In the genomic region with DNA sequence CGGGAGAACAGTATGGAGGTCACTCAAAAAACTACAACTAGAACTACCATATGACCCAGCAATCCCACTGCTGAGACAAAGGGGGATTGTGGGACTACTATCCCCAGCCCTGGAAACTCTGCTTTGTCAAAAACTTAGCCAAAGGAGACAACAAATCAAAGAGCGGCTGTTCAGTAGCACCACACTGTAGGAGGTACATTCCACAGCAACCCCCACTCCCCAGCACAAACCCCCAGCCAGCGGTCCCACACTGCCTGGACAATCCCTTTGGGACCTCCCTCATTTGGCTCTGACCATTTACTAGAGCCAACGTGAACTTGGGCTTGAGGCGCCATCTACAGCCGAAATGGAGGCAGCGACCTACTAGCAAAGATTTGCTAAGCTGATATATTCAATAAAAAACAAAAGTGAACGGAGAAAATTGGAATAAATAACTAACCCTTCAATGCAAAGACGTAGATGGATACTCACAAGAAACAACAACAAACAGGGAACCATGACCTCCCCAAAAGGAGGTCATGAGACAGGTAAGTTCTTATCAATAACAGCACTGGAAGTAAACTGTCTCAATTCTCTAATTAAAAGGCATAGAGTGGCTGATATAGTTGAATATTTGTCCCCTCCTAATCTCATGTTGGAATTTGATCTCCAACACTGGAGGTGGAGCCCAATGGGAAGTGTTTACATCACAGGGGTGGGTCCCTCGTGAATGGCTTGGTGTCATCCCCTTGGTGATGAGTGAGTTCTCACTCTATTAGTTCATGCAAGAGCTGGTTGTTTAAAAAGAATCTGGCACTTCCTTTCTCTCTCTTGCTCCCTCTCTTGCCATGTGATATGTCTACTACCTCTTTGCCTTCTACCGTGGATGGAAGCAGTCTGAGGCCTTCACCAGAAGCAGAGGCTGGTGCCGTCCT, we compare ENCODE assay signal across 7 cellular contexts.
DNase-seq lines count a peak whose midpoint lies in the region; ATAC-seq, FAIRE-seq and TF ChIP-seq lines count a peak whose summit lies in the region.

No MANE protein-coding gene starts in this region.

- TF ChIP-seq POLR2A in H54 (IDR thresholded peaks at IDR 0.05; ENCODE audit: low read depth, low read length) (no peak), GM12892 (IDR thresholded peaks at IDR 0.05; ENCODE audit: low read depth, low read length) (no peak)

- H3K36me3 ChIP-seq in kidney epithelial cell (ENCODE audit: control insufficient read depth, insufficient read depth, low read length), result no peaks in the 10 kb centered on the region

- FAIRE-seq in H54 (lab: Jason Lieb, UNC) (peak; percentile 98), GM12892 (lab: Jason Lieb, UNC) (no peak)

- TF ChIP-seq CTCF in astrocyte of the spinal cord (IDR thresholded peaks at IDR 0.05; ENCODE audit: low read depth, low read length) (peak; percentile 91), kidney epithelial cell (IDR thresholded peaks at IDR 0.05; ENCODE audit: insufficient read depth, low read length, poor library complexity, severe bottlenecking) (peak; percentile 85)

- DNase-seq in DMS53 (lab: John Stamatoyannopoulos, UW) (peak; percentile 80), H54 (ENCODE audit: insufficient read length, low spot score) (peak; percentile 53), NCI-H2227 treated with DMSO at 0.1 percent for 48 hours (lab: John Stamatoyannopoulos, UW) (peak; percentile 43), astrocyte of the spinal cord (ENCODE audit: low read depth, low spot score) (peak; percentile 77), kidney epithelial cell (ENCODE audit: low read depth) (no peak), GM12892 (ENCODE audit: insufficient read length) (no peak)

- ATAC-seq in GM19328 (IDR thresholded peaks at IDR 0.05; ENCODE audit: unreplicated experiment), result no peak

- in situ Hi-C loops in astrocyte of the spinal cord (cut with HindIII; ENCODE audit: low sequenced_read_pairs), result no loop called here

- no peaks in the 10 kb centered on the region for H3K27me3 ChIP-seq in kidney epithelial cell (ENCODE audit: control insufficient read depth, insufficient read depth, low read length)

- no peak overlapping the region for H3K4me3 ChIP-seq in astrocyte of the spinal cord (ENCODE audit: low read depth, low read length)
- no peak overlapping the region for H3K4me3 ChIP-seq in kidney epithelial cell (ENCODE audit: low read depth, low read length)

Comparison
In these comparisons a context has a peak if more than half of its experiments do, and no peak if none do; other contexts are left out.
1. DNase-seq: peak in DMS53 (single experiment), H54 (single experiment), NCI-H2227 treated with DMSO at 0.1 percent for 48 hours (single experiment) and astrocyte of the spinal cord (single experiment); none in kidney epithelial cell (single experiment) and GM12892 (single experiment).